In the genomic region with DNA sequence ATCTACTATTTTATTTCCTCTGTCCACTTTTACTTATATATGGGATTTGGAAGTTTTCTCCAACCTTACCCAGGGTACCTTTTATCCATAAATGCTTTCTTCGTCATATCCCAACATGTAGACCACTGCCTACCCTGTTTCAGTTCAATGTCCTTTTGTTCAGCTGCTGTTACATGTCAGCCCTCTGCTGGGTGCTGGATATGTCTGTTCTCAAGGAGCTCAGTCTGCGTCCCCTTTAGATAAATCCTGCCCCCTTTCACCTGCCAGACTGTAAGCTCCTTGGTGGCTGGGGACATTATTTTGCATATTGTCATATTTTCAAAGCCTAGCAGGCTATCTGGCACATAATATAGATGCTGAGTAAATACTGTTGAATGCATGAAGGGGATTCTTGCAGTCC, we compare ENCODE assay signal across 11 cellular contexts.
"Had no signal": no experiment of that assay in that cellular context is flagged by ENCODE, and none has a peak within 500 bp of the region (broad histone marks: within the 10 kb centered on the region; RNA-seq: fewer than 3 reads in every experiment).

No MANE protein-coding gene starts in this region.

- H3K36me3 ChIP-seq: thyroid gland, uterus had no signal

- H3K27ac ChIP-seq: uterus had no signal

- ATAC-seq: T-cell had no signal

- DNase-seq: activated CD4-positive, alpha-beta T cell treated with anti-CD3 and anti-CD28 coated beads, Interleukin-2, amount 10 ng/mL, durations not matched to agents 7 days and 5 days; activated naive CD4-positive, alpha-beta T cell treated with anti-CD3 and anti-CD28 coated beads, Interleukin-2, amount 10 ng/mL, durations not matched to agents 7 days and 5 days; activated T-cell treated with anti-CD3 and anti-CD28 coated beads for 4 hours; endodermal cell; stimulated activated CD4-positive, alpha-beta T cell treated with anti-CD3 and anti-CD28 coated beads, Interleukin-12 subunit alpha, Interleukin-12 subunit beta, amount 100 ng/mL, for 4 hours; stimulated activated CD4-positive, alpha-beta T cell treated with anti-CD3 and anti-CD28 coated beads, Interleukin-4, amount 100 ng/mL, for 1 hour; stimulated activated CD8-positive, alpha-beta memory T cell treated with anti-CD3 and anti-CD28 coated beads, Interleukin-4, amount 100 ng/mL, for 48 hours; T-cell; T1000; thyroid gland; uterus had no signal

- H3K9me3 ChIP-seq: thyroid gland, uterus had no signal

- H3K4me3 ChIP-seq: thyroid gland, uterus had no signal

- H3K4me1 ChIP-seq: uterus had no signal

- H3K27me3 ChIP-seq: thyroid gland, uterus had no signal
